ENCODE assay signal across 31 cellular contexts in the genomic region with DNA sequence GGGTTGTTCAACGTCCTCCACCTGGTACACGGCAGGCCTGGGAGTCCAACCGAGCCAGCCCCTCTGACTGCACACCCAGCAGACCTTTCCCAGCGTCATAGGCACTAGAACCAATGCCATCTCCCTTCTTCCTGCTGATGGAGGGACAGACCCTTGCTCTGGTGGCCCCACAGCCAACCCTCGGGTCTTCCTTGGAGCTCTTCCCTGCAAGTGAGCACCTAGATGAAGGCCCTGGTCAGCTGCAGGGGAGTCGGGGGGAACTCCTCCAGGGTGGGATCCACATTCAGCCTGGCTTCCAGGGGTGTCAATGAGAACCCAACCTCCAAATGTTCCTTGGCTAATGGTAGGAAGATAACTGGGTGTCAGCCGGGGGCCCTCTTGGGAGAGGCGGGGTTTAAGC. TPM values are rescaled to one million over a fixed set of nuclear protein-coding genes. Genes with fewer than 3 reads are reported as not detected.
"Had no signal": no experiment of that assay in that cellular context is flagged by ENCODE, and none has a peak within 500 bp of the region (broad histone marks: within the 10 kb centered on the region; RNA-seq: fewer than 3 reads in every experiment).

No MANE protein-coding gene starts in this region.

- H3K27me3 Mint-ChIP-seq: activated CD4-positive, alpha-beta memory T cell treated with anti-CD3 and anti-CD28 coated beads for 36 hours; activated CD4-positive, alpha-beta T cell treated with anti-CD3 and anti-CD28 coated beads, Interleukin-2, amount 10 ng/mL, durations not matched to agents 24 days and 14 days; stimulated activated naive CD8-positive, alpha-beta T cell treated with anti-CD3 and anti-CD28 coated beads, Interleukin-15, Interleukin-2, amounts not matched to agents 100 ng/mL and 50 ng/mL, for 24 hours had no signal

- H3K36me3 Mint-ChIP-seq: activated CD4-positive, alpha-beta memory T cell treated with anti-CD3 and anti-CD28 coated beads for 36 hours; stimulated activated effector memory CD8-positive, alpha-beta T cell treated with anti-CD3 and anti-CD28 coated beads, Interleukin-12 subunit alpha, Interleukin-12 subunit beta, amount 100 ng/mL, for 72 hours had no signal

- H3K4me1 Mint-ChIP-seq: activated CD4-positive, alpha-beta T cell treated with anti-CD3 and anti-CD28 coated beads, Interleukin-2, amount 10 ng/mL, durations not matched to agents 24 days and 14 days; central memory CD8-positive, alpha-beta T cell had no signal

- FAIRE-seq: bronchial epithelial cell, colon, pancreas had no signal

- H3K4me3 ChIP-seq: dorsolateral prefrontal cortex, gastrocnemius medialis, hepatocyte, pancreas, right atrium auricular region, thoracic aorta, uterus had no signal

- H3K9me3 ChIP-seq: gastrocnemius medialis, neutrophil, pancreas, right atrium auricular region, thoracic aorta, uterus had no signal

- H3K79me2 ChIP-seq: hepatocyte had no signal

- H3K27ac ChIP-seq: dorsolateral prefrontal cortex, gastrocnemius medialis, hepatocyte, neutrophil, pancreas, right atrium auricular region, thoracic aorta, uterus had no signal

- H3K9me3 Mint-ChIP-seq: activated CD4-positive, alpha-beta memory T cell treated with anti-CD3 and anti-CD28 coated beads for 36 hours; activated CD4-positive, alpha-beta T cell treated with anti-CD3 and anti-CD28 coated beads, Interleukin-2, amount 10 ng/mL, durations not matched to agents 24 days and 14 days; activated T-helper 1 cell treated with anti-CD3 and anti-CD28 coated beads, Interleukin-12 subunit alpha, Interleukin-12 subunit beta, Interleukin-2, Interleukin-4 antibody, amounts not matched to agents 30 ng/mL and 10 ng/mL and 1 ng/mL, durations not matched to agents 14 hours and 24 hours and 36 hours; central memory CD8-positive, alpha-beta T cell; nephron; stimulated activated effector memory CD8-positive, alpha-beta T cell treated with anti-CD3 and anti-CD28 coated beads, Interleukin-12 subunit alpha, Interleukin-12 subunit beta, amount 100 ng/mL, for 72 hours; stimulated activated naive CD8-positive, alpha-beta T cell treated with anti-CD3 and anti-CD28 coated beads, Interleukin-15, Interleukin-2, amounts not matched to agents 100 ng/mL and 50 ng/mL, for 24 hours had no signal

- H3K36me3 ChIP-seq: gastrocnemius medialis, neutrophil, pancreas, right atrium auricular region, thoracic aorta, uterus had no signal

- DNase-seq: activated CD4-positive, alpha-beta memory T cell treated with anti-CD3 and anti-CD28 coated beads for 36 hours; activated CD4-positive, alpha-beta T cell treated with anti-CD3 and anti-CD28 coated beads, Interleukin-2, amount 10 ng/mL, durations not matched to agents 24 days and 14 days; activated CD4-positive, CD25-positive, alpha-beta regulatory T cell treated with anti-CD3 and anti-CD28 coated beads, Interleukin-2, amount 50 U/mL, for 72 hours; activated CD8-positive, alpha-beta memory T cell treated with anti-CD3 and anti-CD28 coated beads, Interleukin-2, amount 50 U/mL, for 4 hours; activated effector memory CD4-positive, alpha-beta T cell treated with anti-CD3 and anti-CD28 coated beads, Interleukin-2, amount 50 U/mL, for 16 hours; activated naive CD4-positive, alpha-beta T cell treated with anti-CD3 and anti-CD28 coated beads, Interleukin-2, amount 50 U/mL, for 16 hours; activated T-cell treated with anti-CD3 and anti-CD28 coated beads, Interleukin-2, amount 50 U/mL, for 1 hour; amniotic stem cell; dorsolateral prefrontal cortex; effector memory CD4-positive, alpha-beta T cell; gastrocnemius medialis; islet precursor cell; left colon; stimulated activated CD4-positive, alpha-beta T cell treated with anti-CD3 and anti-CD28 coated beads, Interleukin-4, amount 100 ng/mL, for 24 hours; T-helper 2 cell; trophoblast cell; uterus had no signal

- H3K27ac Mint-ChIP-seq: activated CD4-positive, alpha-beta memory T cell treated with anti-CD3 and anti-CD28 coated beads for 36 hours; activated CD4-positive, alpha-beta T cell treated with anti-CD3 and anti-CD28 coated beads, Interleukin-2, amount 10 ng/mL, durations not matched to agents 24 days and 14 days; activated T-helper 1 cell treated with anti-CD3 and anti-CD28 coated beads, Interleukin-12 subunit alpha, Interleukin-12 subunit beta, Interleukin-2, Interleukin-4 antibody, amounts not matched to agents 30 ng/mL and 10 ng/mL and 1 ng/mL, durations not matched to agents 14 hours and 24 hours and 36 hours; nephron; stimulated activated effector memory CD8-positive, alpha-beta T cell treated with anti-CD3 and anti-CD28 coated beads, Interleukin-12 subunit alpha, Interleukin-12 subunit beta, amount 100 ng/mL, for 72 hours; stimulated activated naive CD8-positive, alpha-beta T cell treated with anti-CD3 and anti-CD28 coated beads, Interleukin-15, Interleukin-2, amounts not matched to agents 100 ng/mL and 50 ng/mL, for 24 hours had no signal

- H2AFZ ChIP-seq: hepatocyte had no signal

- H3K4me1 ChIP-seq: pancreas had no signal

- H3K4me2 ChIP-seq: hepatocyte had no signal

- ATAC-seq: gastrocnemius medialis; left colon; pancreas; stimulated activated effector memory CD8-positive, alpha-beta T cell treated with anti-CD3 and anti-CD28 coated beads, Interleukin-12 subunit alpha, Interleukin-12 subunit beta, amount 100 ng/mL, for 72 hours had no signal

- H3K27me3 ChIP-seq: gastrocnemius medialis, hepatocyte, neutrophil, pancreas, right atrium auricular region, uterus had no signal

- H3K4me3 Mint-ChIP-seq: activated CD4-positive, alpha-beta memory T cell treated with anti-CD3 and anti-CD28 coated beads for 36 hours; activated CD4-positive, alpha-beta T cell treated with anti-CD3 and anti-CD28 coated beads, Interleukin-2, amount 10 ng/mL, durations not matched to agents 24 days and 14 days; activated T-helper 1 cell treated with anti-CD3 and anti-CD28 coated beads, Interleukin-12 subunit alpha, Interleukin-12 subunit beta, Interleukin-2, Interleukin-4 antibody, amounts not matched to agents 30 ng/mL and 10 ng/mL and 1 ng/mL, durations not matched to agents 14 hours and 24 hours and 36 hours; central memory CD8-positive, alpha-beta T cell; nephron; stimulated activated effector memory CD8-positive, alpha-beta T cell treated with anti-CD3 and anti-CD28 coated beads, Interleukin-12 subunit alpha, Interleukin-12 subunit beta, amount 100 ng/mL, for 72 hours; stimulated activated naive CD8-positive, alpha-beta T cell treated with anti-CD3 and anti-CD28 coated beads, Interleukin-15, Interleukin-2, amounts not matched to agents 100 ng/mL and 50 ng/mL, for 24 hours had no signal

RNA-seq across cellular contexts. Expression of gene SHISAL1, which starts 55.9 kb away (rescaled TPM):
- total RNA-seq: activated CD4-positive, alpha-beta memory T cell treated with anti-CD3 and anti-CD28 coated beads for 36 hours; activated CD4-positive, alpha-beta T cell treated with anti-CD3 and anti-CD28 coated beads, Interleukin-2, amount 10 ng/mL, durations not matched to agents 24 days and 14 days; activated CD8-positive, alpha-beta memory T cell treated with anti-CD3 and anti-CD28 coated beads for 36 hours; activated T-helper 1 cell treated with anti-CD3 and anti-CD28 coated beads, Interleukin-12 subunit alpha, Interleukin-12 subunit beta, Interleukin-2, Interleukin-4 antibody, amounts not matched to agents 30 ng/mL and 10 ng/mL and 1 ng/mL, durations not matched to agents 14 hours and 24 hours and 36 hours; epithelial cell of proximal tubule had no signal
